Comparison of ENCODE assay signal across 22 cellular contexts in genomic region chr7:125561006-125561405, GRCh38.
DNase-seq lines count a peak whose midpoint lies in the region; ATAC-seq, FAIRE-seq and TF ChIP-seq lines count a peak whose summit lies in the region.
"Had no signal": no experiment of that assay in that cellular context is flagged by ENCODE, and none has a peak within 500 bp of the region (broad histone marks: within the 10 kb centered on the region; RNA-seq: fewer than 3 reads in every experiment).

No MANE protein-coding gene starts in this region.

- no peak for TF ChIP-seq RAD21 in A549 (conservative IDR thresholded peaks at IDR 0.05 in 1 of 2, IDR thresholded peaks at IDR 0.05 in 1 of 2)

- no peaks in the 10 kb centered on the region for H3K9me3 ChIP-seq in A549
- no peaks in the 10 kb centered on the region for H3K9me3 ChIP-seq in MG63
- H3K9me3 ChIP-seq: colonic mucosa, ovary, tibial artery had no signal

- H3K4me1 ChIP-seq in A549 = no peaks in the 10 kb centered on the region
- H3K4me1 ChIP-seq: colonic mucosa, tibial artery had no signal

- DNase-seq in A549 (ENCODE audit: low read depth in 1 of 2, low spot score in 1 of 2) = no peak
- peak; percentile 7 for DNase-seq in CD1c-positive myeloid dendritic cell (ENCODE audit: extremely low spot score)
- DNase-seq in MG63 = no peak
- peak; percentile 14 for DNase-seq in choroid plexus epithelial cell (ENCODE audit: low read depth)
- no peak for DNase-seq in NCI-H146 (lab: John Stamatoyannopoulos, UW)
- DNase-seq in SIG-M5 (lab: John Stamatoyannopoulos, UW) = no peak
- DNase-seq: activated CD4-positive, CD25-positive, alpha-beta regulatory T cell; colonic mucosa; COR-L47; EL; H9; NCI-H446; ovary; Right ventricle myocardium superior; stimulated activated naive CD8-positive, alpha-beta T cell treated with anti-CD3 and anti-CD28 coated beads, Interleukin-15, Interleukin-2, amounts not matched to agents 100 U/mL and 50 U/mL, for 24 hours; T-helper 9 cell; tibial artery had no signal

- CTCF ChIA-PET in A549 (lab: Yijun Ruan, JAX) = no interaction called here

- H3K4me3 ChIP-seq in A549 (peak overlapping the region; percentile 5; the same call in 1 of the 3 replicates), MG63 (peak overlapping the region; percentile 49), choroid plexus epithelial cell (ENCODE audit: low read depth, low read length) (peak overlapping the region; percentile 40)
- H3K4me3 ChIP-seq: colonic mucosa, hepatocyte, lung, ovary, tibial artery had no signal

- 1% methylated on average over 3 of the region's 3 CpGs for whole genome bisulfite sequencing in A549 (ENCODE audit: missing lambda C conversion rate)

- no peak for TF ChIP-seq EP300 in A549 (IDR thresholded peaks at IDR 0.05)

- no peak for TF ChIP-seq POLR2A in A549 (IDR thresholded peaks at IDR 0.05; ENCODE audit: low read length)

- no peak for ATAC-seq in A549
- ATAC-seq in GM19324 (IDR thresholded peaks at IDR 0.05; ENCODE audit: low FRiP score, unreplicated experiment) = no peak
- ATAC-seq: stimulated activated naive CD8-positive, alpha-beta T cell treated with anti-CD3 and anti-CD28 coated beads, Interleukin-15, Interleukin-2, amounts not matched to agents 100 U/mL and 50 U/mL, for 24 hours had no signal

- no peaks in the 10 kb centered on the region for H3K27me3 ChIP-seq in MG63
- H3K27me3 ChIP-seq: colonic mucosa, hepatocyte, ovary, tibial artery had no signal

- no peak for FAIRE-seq in A549 (lab: Jason Lieb, UNC)
- FAIRE-seq: GM19239, keratinocyte had no signal

- peak overlapping the region; percentile 49 for H3K4me2 ChIP-seq in A549
- H3K4me2 ChIP-seq: hepatocyte had no signal

- H3K27ac ChIP-seq in A549 = no peak overlapping the region
- H3K27ac ChIP-seq: colonic mucosa, hepatocyte, ovary, tibial artery had no signal

- POLR2A ChIA-PET in A549 (lab: Yijun Ruan, JAX) = no interaction called here

- H3K36me3 ChIP-seq in MG63 = no peaks in the 10 kb centered on the region
- H3K36me3 ChIP-seq: colonic mucosa, ovary, tibial artery had no signal

- TF ChIP-seq CTCF in A549 (IDR thresholded peaks at IDR 0.05) = no peak
- no peak for TF ChIP-seq CTCF in choroid plexus epithelial cell (conservative IDR thresholded peaks at IDR 0.05; ENCODE audit: low read depth, low read length)

TF ChIP-seq in A549, 52 proteins besides CTCF, POLR2A, EP300 and RAD21:
- no peak for TF ChIP-seq ESRRA (IDR thresholded peaks at IDR 0.05; ENCODE audit: borderline replicate concordance, low read length)
- TF ChIP-seq ZNF302 (CRISPR knock-in tag; IDR thresholded peaks at IDR 0.05) = no peak
- no peak for TF ChIP-seq HDAC2 (IDR thresholded peaks at IDR 0.05)
- no peak for TF ChIP-seq NPAS2 (CRISPR knock-in tag; IDR thresholded peaks at IDR 0.05; ENCODE audit: borderline replicate concordance)
TF ChIP-seq in A549: peak in this region for 0.

Comparison
In these comparisons a context has a peak if more than half of its experiments do, and no peak if none do; other contexts are left out.
1. DNase-seq: peak in CD1c-positive myeloid dendritic cell (single experiment) and choroid plexus epithelial cell (single experiment); none in A549 (0 of 2), MG63 (single experiment), NCI-H146 (single experiment) and SIG-M5 (single experiment).
2. Peak in every context shown above with its lines, with median percentiles within 50 percentile points of each other: H3K4me3 ChIP-seq.